ENCODE assay signal across 18 cellular contexts in genomic region chr12:101957251-101957650, GRCh38.
"Had no signal": no experiment of that assay in that cellular context is flagged by ENCODE, and none has a peak within 500 bp of the region (broad histone marks: within the 10 kb centered on the region; RNA-seq: fewer than 3 reads in every experiment).

No MANE protein-coding gene starts in this region.

- H3K9me3 ChIP-seq: lower lobe of right lung, neutrophil, thyroid gland, uterus had no signal

- H3K4me3 ChIP-seq: esophagus squamous epithelium, lower lobe of right lung, thyroid gland, uterus had no signal

- H3K36me3 ChIP-seq: esophagus squamous epithelium, lower lobe of right lung, neutrophil, thyroid gland, uterus had no signal

- H3K27ac Mint-ChIP-seq: activated T-helper 2 cell treated with anti-CD3 and anti-CD28 coated beads, Interferon-gamma antibody, Interleukin-2, Interleukin-4, amounts not matched to agents 10 μg/mL and 5 μg/mL and 100 μg/mL, durations not matched to agents 14 hours and 24 hours and 36 hours; immature natural killer cell; stimulated activated naive CD8-positive, alpha-beta T cell treated with anti-CD3 and anti-CD28 coated beads, Interleukin-15, Interleukin-2, amounts not matched to agents 100 ng/mL and 50 ng/mL, for 24 hours had no signal

- H3K27me3 ChIP-seq: esophagus squamous epithelium, neutrophil, thyroid gland, uterus had no signal

- DNase-seq: activated CD4-positive, alpha-beta T cell treated with anti-CD3 and anti-CD28 coated beads, Interleukin-2, amount 50 U/mL, for 1 hour; activated CD4-positive, CD25-positive, alpha-beta regulatory T cell; activated naive CD4-positive, alpha-beta T cell treated with anti-CD3 and anti-CD28 coated beads, Interleukin-2, amount 50 U/mL, for 16 hours; amniotic stem cell; esophagus squamous epithelium; immature natural killer cell; lower lobe of right lung; midbrain; retina; stimulated activated CD4-positive, alpha-beta T cell treated with anti-CD3 and anti-CD28 coated beads, Interleukin-15, amount 100 ng/mL, for 24 hours; stimulated activated CD4-positive, alpha-beta T cell treated with anti-CD3 and anti-CD28 coated beads, Interleukin-4, amount 100 ng/mL, for 24 hours; T-helper 2 cell; thyroid gland; uterus had no signal

- H3K27me3 Mint-ChIP-seq: stimulated activated naive CD8-positive, alpha-beta T cell treated with anti-CD3 and anti-CD28 coated beads, Interleukin-15, Interleukin-2, amounts not matched to agents 100 ng/mL and 50 ng/mL, for 24 hours had no signal

- H3K4me1 Mint-ChIP-seq: immature natural killer cell had no signal

- H3K4me3 Mint-ChIP-seq: immature natural killer cell; stimulated activated naive CD8-positive, alpha-beta T cell treated with anti-CD3 and anti-CD28 coated beads, Interleukin-15, Interleukin-2, amounts not matched to agents 100 ng/mL and 50 ng/mL, for 24 hours had no signal

- FAIRE-seq: bronchial epithelial cell had no signal

- H3K27ac ChIP-seq: lower lobe of right lung, neutrophil, thyroid gland had no signal

- H3K4me1 ChIP-seq: esophagus squamous epithelium, thyroid gland, uterus had no signal
